In genomic region chr12:39606712-39607423, GRCh38 we compare ENCODE assay signal across 21 cellular contexts. TPM values are rescaled to one million over a fixed set of nuclear protein-coding genes. Genes with fewer than 3 reads are reported as not detected.
DNase-seq lines count a peak whose midpoint lies in the region; ATAC-seq and TF ChIP-seq lines count a peak whose summit lies in the region.
"Had no signal": no experiment of that assay in that cellular context is flagged by ENCODE, and none has a peak within 500 bp of the region (broad histone marks: within the 10 kb centered on the region; RNA-seq: fewer than 3 reads in every experiment).

No MANE protein-coding gene starts in this region.

- no peak overlapping the region for H2BK5ac ChIP-seq in trophoblast cell (ENCODE audit: low read depth, low read length, poor library complexity)

- H3K9me3 ChIP-seq in breast epithelium, result no peaks in the 10 kb centered on the region
- no peaks in the 10 kb centered on the region for H3K9me3 ChIP-seq in PC-3 (ENCODE audit: low read length)
- H3K9me3 ChIP-seq in mammary epithelial cell (replicated peaks; ENCODE audit: insufficient read depth, low read length), result no peaks in the 10 kb centered on the region
- H3K9me3 ChIP-seq in trophoblast cell (ENCODE audit: insufficient read depth, low read depth, low read length), result no peaks in the 10 kb centered on the region
- H3K9me3 ChIP-seq: HAP-1, SJSA1 had no signal

- H3K4me1 ChIP-seq in breast epithelium (no peaks in the 10 kb centered on the region), PC-3 (ENCODE audit: insufficient read depth, low read length) (peaks cover 16% of the 10 kb centered on the region), mammary epithelial cell (ENCODE audit: insufficient read depth, low read length) (peaks cover 21% of the 10 kb centered on the region), trophoblast cell (ENCODE audit: control insufficient read depth in 1 of 2, insufficient read depth in 2 of 2, low read length in 2 of 2) (no peaks in the 10 kb centered on the region)
- H3K4me1 ChIP-seq: HAP-1 had no signal

- no peak overlapping the region for H4K8ac ChIP-seq in trophoblast cell (ENCODE audit: low read depth, low read length)

- no peak overlapping the region for H3K27ac ChIP-seq in breast epithelium
- no peak overlapping the region for H3K27ac ChIP-seq in PC-3 (ENCODE audit: low read length)
- H3K27ac ChIP-seq in mammary epithelial cell (ENCODE audit: insufficient read depth, low read depth, low read length), result no peak overlapping the region
- no peak overlapping the region for H3K27ac ChIP-seq in trophoblast cell (ENCODE audit: low read depth, low read length)
- H3K27ac ChIP-seq: C4-2B, SJSA1 had no signal

- H2BK12ac ChIP-seq in trophoblast cell (ENCODE audit: low read length), result no peak overlapping the region

- no peak overlapping the region for H4K91ac ChIP-seq in trophoblast cell (ENCODE audit: low read depth, low read length)

- no peak overlapping the region for H3K14ac ChIP-seq in trophoblast cell (ENCODE audit: low read length)

- in situ Hi-C loops in mammary epithelial cell (cut with MboI; ENCODE audit: low sequenced_read_pairs in 2 of 2), result no loop called here

- intact Hi-C loops in MCF 10A (cut with micrococcal nuclease), result no loop called here
- intact Hi-C loops in breast epithelium (cut with DNase I; ENCODE audit: low total_unique reads), result no loop called here
- intact Hi-C loops in PC-3 (cut with micrococcal nuclease), result no loop called here
- intact Hi-C loops in mammary epithelial cell (cut with micrococcal nuclease), result no loop called here

- no peak overlapping the region for H3K4me3 ChIP-seq in breast epithelium
- no peak overlapping the region for H3K4me3 ChIP-seq in PC-3 (ENCODE audit: low read length)
- H3K4me3 ChIP-seq in mammary epithelial cell (replicated peaks in 1 of 3; ENCODE audit: insufficient read depth in 1 of 3, low read depth in 2 of 3, low read length in 3 of 3), result no peak overlapping the region
- no peak overlapping the region for H3K4me3 ChIP-seq in trophoblast cell (ENCODE audit: low read depth, low read length)
- H3K4me3 ChIP-seq: GM23338, HAP-1, SJSA1 had no signal

- H3K27me3 ChIP-seq in breast epithelium (no peaks in the 10 kb centered on the region), PC-3 (ENCODE audit: low read length) (no peaks in the 10 kb centered on the region), mammary epithelial cell (ENCODE audit: insufficient read depth, low read length) (no peaks in the 10 kb centered on the region), trophoblast cell (ENCODE audit: insufficient read depth, low read length) (no peaks in the 10 kb centered on the region)
- H3K27me3 ChIP-seq: SJSA1 had no signal

- H3K4me1 Mint-ChIP-seq in MCF 10A (ENCODE audit: insufficient read depth, unreplicated experiment), result peaks cover 20% of the 10 kb centered on the region

- H3K23ac ChIP-seq in trophoblast cell (ENCODE audit: low read length), result no peak overlapping the region

- POLR2A ChIA-PET in MCF 10A (lab: Yijun Ruan, JAX) (interaction anchor here (1.3 kb wide), 1 partner anchor 13 kb away, joined by 8 read pairs; the partner anchor contains the start of gene ABCD2), PC-3 (lab: Charles Lee; ENCODE audit: unreplicated experiment) (no interaction called here)

- H2AK5ac ChIP-seq in trophoblast cell (ENCODE audit: low read length), result no peak overlapping the region

- TF ChIP-seq CTCF in MCF 10A (IDR thresholded peaks at IDR 0.05; ENCODE audit: unreplicated experiment) (no peak), breast epithelium (IDR thresholded peaks at IDR 0.05) (no peak), PC-3 (conservative IDR thresholded peaks at IDR 0.05; ENCODE audit: low read depth, low read length) (no peak), mammary epithelial cell (conservative IDR thresholded peaks at IDR 0.05 in 1 of 2, IDR thresholded peaks at IDR 0.05 in 1 of 2; ENCODE audit: extremely low read depth in 1 of 2, insufficient read depth in 1 of 2, low read depth in 1 of 2, low read length in 2 of 2) (no peak)

- no peaks in the 10 kb centered on the region for H4K20me1 ChIP-seq in PC-3 (ENCODE audit: low read length)
- no peaks in the 10 kb centered on the region for H4K20me1 ChIP-seq in mammary epithelial cell (ENCODE audit: insufficient read depth, low read length)

- H3K9ac ChIP-seq in PC-3 (ENCODE audit: low read length) (no peak overlapping the region), mammary epithelial cell (ENCODE audit: insufficient read depth, low read length) (no peak overlapping the region), trophoblast cell (ENCODE audit: low read length) (no peak overlapping the region)

- 100% methylated on average over 4 of the region's 4 CpGs for WGBS in mammary epithelial cell (ENCODE audit: low coverage, missing lambda C conversion rate)
- WGBS in trophoblast cell (ENCODE audit: extremely low coverage, insufficient coverage, insufficient read length), result 100% methylated on average over 1 of the region's 4 CpGs

- dilution Hi-C loops in mammary epithelial cell (cut with HindIII; ENCODE audit: low sequenced_read_pairs), result no loop called here

- H3K27ac Mint-ChIP-seq in MCF 10A (ENCODE audit: low read depth, unreplicated experiment), result peak overlapping the region; percentile 72
- H3K27ac Mint-ChIP-seq: GM23338 had no signal

- H3K9me3 Mint-ChIP-seq in MCF 10A (ENCODE audit: unreplicated experiment), result no peaks in the 10 kb centered on the region
- H3K9me3 Mint-ChIP-seq: GM23338 had no signal

- H3F3A ChIP-seq in PC-3 (ENCODE audit: low read length, unreplicated experiment), result no peaks in the 10 kb centered on the region

- H2AFZ ChIP-seq in PC-3 (ENCODE audit: low read length) (no peak overlapping the region), mammary epithelial cell (ENCODE audit: low read depth, low read length) (no peak overlapping the region), trophoblast cell (ENCODE audit: insufficient read depth, low read length, poor library complexity) (no peak overlapping the region)
- H2AFZ ChIP-seq: GM23338 had no signal

- TF ChIP-seq POLR2A in breast epithelium (IDR thresholded peaks at IDR 0.05), result no peak

- H3K79me2 ChIP-seq in PC-3 (ENCODE audit: low read length) (no peaks in the 10 kb centered on the region), mammary epithelial cell (ENCODE audit: insufficient read depth, low read length) (no peaks in the 10 kb centered on the region), trophoblast cell (ENCODE audit: control insufficient read depth, insufficient read depth, low read length, poor library complexity) (no peaks in the 10 kb centered on the region)

- CTCF ChIA-PET in MCF 10A (lab: Yijun Ruan, JAX) (interaction anchor here (1.0 kb wide), 1 partner anchor 239 kb away, joined by 3 read pairs; no protein-coding TSS in a partner anchor), PC-3 (lab: Charles Lee) (no interaction called here), mammary epithelial cell (lab: Charles Lee; ENCODE audit: low non-redundant PET) (no interaction called here)

- ATAC-seq in PC-3 (peak; percentile 38; the same call in 1 of the 2 replicates), HG02870 (IDR thresholded peaks at IDR 0.05; ENCODE audit: unreplicated experiment) (no peak), HG03571 (IDR thresholded peaks at IDR 0.05; ENCODE audit: unreplicated experiment) (no peak)
- ATAC-seq: GM23338, Right ventricle myocardium inferior had no signal

- H3K79me1 ChIP-seq in trophoblast cell (ENCODE audit: low read length), result no peaks in the 10 kb centered on the region

- H3K36me3 ChIP-seq in breast epithelium, result no peaks in the 10 kb centered on the region
- no peaks in the 10 kb centered on the region for H3K36me3 ChIP-seq in PC-3 (ENCODE audit: low read depth, low read length)
- H3K36me3 ChIP-seq in mammary epithelial cell (ENCODE audit: insufficient read depth, low read length), result no peaks in the 10 kb centered on the region
- no peaks in the 10 kb centered on the region for H3K36me3 ChIP-seq in trophoblast cell (ENCODE audit: control insufficient read depth in 1 of 2, insufficient read depth in 2 of 2, low read length in 2 of 2)
- H3K36me3 ChIP-seq: HAP-1, SJSA1 had no signal

- BruUV-seq in MCF 10A (replicated peaks; lab: Mats Ljungman, UMichigan), result no TSS peak
- no TSS peak for BruUV-seq in PC-3 (replicated peaks; lab: Mats Ljungman, UMichigan)
- BruUV-seq in mammary epithelial cell (replicated peaks; lab: Mats Ljungman, UMichigan), result no TSS peak

- no peak overlapping the region for H4K12ac ChIP-seq in trophoblast cell (ENCODE audit: low read depth, low read length)

- H3K36me3 Mint-ChIP-seq in MCF 10A (ENCODE audit: insufficient read depth, unreplicated experiment), result no peaks in the 10 kb centered on the region

- DNase-seq in MCF 10A (ENCODE audit: unreplicated experiment), result no peak
- no peak for DNase-seq in breast epithelium (ENCODE audit: low spot score in 2 of 2)
- DNase-seq in PC-3, result peak; percentile 22
- DNase-seq in mammary epithelial cell, result no peak
- peak; percentile 7 to 44 for DNase-seq in trophoblast cell
- DNase-seq in NCI-H1105 (lab: John Stamatoyannopoulos, UW), result no peak
- DNase-seq: GF-D8, NCI-H1092, NCI-H1436 treated with DMSO at 0.1 percent for 48 hours, NCI-H2029, NCI-H345, NCI-H524, NCI-H774 had no signal

- H3K4ac ChIP-seq in trophoblast cell (ENCODE audit: low read depth, low read length), result no peak overlapping the region

- H3K27me3 Mint-ChIP-seq in MCF 10A (ENCODE audit: insufficient read depth, unreplicated experiment), result no peaks in the 10 kb centered on the region

- H3K4me2 ChIP-seq in PC-3 (ENCODE audit: low read length), result no peak overlapping the region
- H3K4me2 ChIP-seq in mammary epithelial cell (ENCODE audit: insufficient read depth, low read depth, low read length), result peak overlapping the region; percentile 85
- no peak overlapping the region for H3K4me2 ChIP-seq in trophoblast cell (ENCODE audit: low read length)
- H3K4me2 ChIP-seq: GM23338 had no signal

- no peaks in the 10 kb centered on the region for H3K9me2 ChIP-seq in PC-3 (replicated peaks; ENCODE audit: low read length)

- no peak overlapping the region for H3K18ac ChIP-seq in trophoblast cell (ENCODE audit: low read length)

- no peak overlapping the region for H3K4me3 Mint-ChIP-seq in MCF 10A (ENCODE audit: unreplicated experiment)
- H3K4me3 Mint-ChIP-seq: GM23338 had no signal

- H2BK120ac ChIP-seq in trophoblast cell (ENCODE audit: insufficient read depth, low read length, poor library complexity), result no peak overlapping the region

RNA-seq across cellular contexts. Expression of gene ABCD2, which starts 12.7 kb away (rescaled TPM):
- total RNA-seq in MCF 10A (2022) (0.20 and 0.42 TPM in 2 replicates), breast epithelium (10 to 100 TPM in 1 of 3 donors, 1 to 10 TPM in 2; 2.6 to 48.0 (median 3.4) TPM), PC-3 (2014; rRNA removed) (not detected in 2 replicates), mammary epithelial cell (under 1 TPM in 1 of 2 donors, not detected in 1; under 0.01 TPM)
- polyA plus RNA-seq in mammary epithelial cell, result 0.05 TPM
- not detected for polyA minus RNA-seq in mammary epithelial cell
- polyA plus RNA-seq in trophoblast cell (2013), result under 0.01 and 0.01 TPM in 2 replicates
- total RNA-seq: A172, GM23338, SJSA1 had no signal
- polyA plus RNA-seq: GM23338 had no signal

Comparison
In these comparisons a context has a peak if more than half of its experiments do, and no peak if none do; other contexts are left out.
1. DNase-seq: peak in PC-3 (single experiment) and trophoblast cell (2 of 2); none in MCF 10A (single experiment), breast epithelium (0 of 2), mammary epithelial cell (single experiment) and NCI-H1105 (single experiment).